Comparison of ENCODE assay signal across 12 cellular contexts in the genomic region with DNA sequence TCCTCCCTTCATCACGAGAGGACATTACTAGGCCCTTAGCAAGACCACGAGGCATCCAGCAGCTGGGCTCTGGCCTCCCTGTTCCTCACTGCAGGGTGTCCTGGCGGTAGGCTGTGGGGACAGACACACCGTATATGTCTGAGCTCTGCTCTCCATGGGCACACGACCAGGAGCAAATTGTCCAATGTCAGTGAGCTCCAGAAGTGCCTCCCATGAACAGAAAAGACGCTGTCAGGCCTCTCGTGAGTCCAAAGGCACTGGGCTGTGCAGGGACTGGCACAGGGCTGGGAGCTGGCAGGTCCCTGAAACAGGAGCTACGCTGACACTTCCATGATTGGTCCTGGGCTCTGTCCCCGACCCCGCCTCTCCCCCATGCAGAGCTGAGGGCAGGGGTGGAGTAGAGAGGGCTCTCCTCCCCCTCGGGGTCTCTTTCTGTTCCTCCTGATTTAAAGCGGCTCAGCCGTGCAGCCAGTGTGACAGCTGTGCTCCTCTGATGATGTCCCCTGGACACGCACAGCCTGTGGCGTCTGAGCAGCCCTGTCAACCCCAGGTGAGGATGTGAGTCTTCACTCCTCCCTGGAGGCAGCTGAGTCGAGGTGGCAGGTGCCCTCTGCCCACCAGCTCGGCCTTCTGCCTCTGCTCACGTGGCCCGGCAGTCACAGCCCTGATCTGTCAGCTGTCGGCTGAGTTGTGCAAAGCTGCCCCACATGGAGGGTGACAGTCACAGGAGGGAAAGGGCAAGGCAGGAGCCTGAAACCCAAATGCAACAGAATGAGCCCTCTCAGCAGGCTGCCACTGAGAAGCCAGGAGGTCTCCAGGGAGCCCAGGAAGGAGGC. TPM values are rescaled to one million over a fixed set of nuclear protein-coding genes. Genes with fewer than 3 reads are reported as not detected.
DNase-seq lines count a peak whose midpoint lies in the region; ATAC-seq, FAIRE-seq and TF ChIP-seq lines count a peak whose summit lies in the region.
"Had no signal": no experiment of that assay in that cellular context is flagged by ENCODE, and none has a peak within 500 bp of the region (broad histone marks: within the 10 kb centered on the region; RNA-seq: fewer than 3 reads in every experiment).

No MANE protein-coding gene starts in this region.

- dilution Hi-C loops in IMR-90 (cut with HindIII; ENCODE audit: low sequenced_read_pairs, unreplicated experiment): no loop called here

- DNase-seq in ELF-1 (ENCODE audit: low read depth, low spot score) (peak; percentile 47), IMR-90 (no peak), astrocyte (ENCODE audit: low read depth) (no peak), neural progenitor cell (ENCODE audit: low spot score) (peak; percentile 51), GM03348 (ENCODE audit: low spot score) (no peak)
- no peak for DNase-seq in NK-92 treated with Interleukin-12 subunit alpha and Interleukin-12 subunit beta, amount 100 ng/mL, for 24 hours (lab: John Stamatoyannopoulos, UW)
- DNase-seq: PC-3 had no signal

- H3K27ac ChIP-seq in IMR-90 (ENCODE audit: insufficient read depth, low read length) (no peak overlapping the region), astrocyte (ENCODE audit: low read depth, low read length) (no peak overlapping the region), neural progenitor cell (no peak overlapping the region)

- H3K9me3 Mint-ChIP-seq in astrocyte (ENCODE audit: unreplicated experiment) (peaks cover 3% of the 10 kb centered on the region), neural progenitor cell (no peaks in the 10 kb centered on the region)
- H3K9me3 Mint-ChIP-seq: CD4-positive, alpha-beta memory T cell; dendritic cell treated with granulocyte-macrophage colony-stimulating factor and Interleukin-4, amounts not matched to agents 40 ng/mL and 50 ng/mL, for 4 days; T-cell had no signal

- 0 out of 2 replicates have a peak overlapping the region, but pooled peaks have one; percentile 23 for H2BK120ac ChIP-seq in IMR-90 (ENCODE audit: low read depth, low read length)

- no peak overlapping the region for H2BK20ac ChIP-seq in IMR-90 (ENCODE audit: low read depth, low read length)

- no peak overlapping the region for H4K91ac ChIP-seq in IMR-90 (ENCODE audit: insufficient read depth, low read depth, low read length)

- ATAC-seq in IMR-90 (ENCODE audit: low read depth): no peak
- ATAC-seq in GM18861 (IDR thresholded peaks at IDR 0.05; ENCODE audit: unreplicated experiment): no peak
- ATAC-seq: mucosa of descending colon, PC-3 had no signal

- H3K79me1 ChIP-seq in IMR-90 (ENCODE audit: low read depth in 1 of 2, low read length in 2 of 2): no peaks in the 10 kb centered on the region

- TF ChIP-seq POLR2A in IMR-90 (IDR thresholded peaks at IDR 0.05; ENCODE audit: low read depth, low read length): no peak

- FAIRE-seq in astrocyte (lab: Jason Lieb, UNC): no peak

- H2AFZ ChIP-seq in IMR-90 (replicated peaks; ENCODE audit: low read length, poor library complexity) (no peak overlapping the region), astrocyte (ENCODE audit: low read depth, low read length) (peak overlapping the region; percentile 34), neural progenitor cell (replicated peaks) (no peak overlapping the region)

- in situ Hi-C loops in IMR-90 (cut with MboI; ENCODE audit: low sequenced_read_pairs): no loop called here

- H3K27me3 ChIP-seq in IMR-90 (ENCODE audit: control insufficient read depth, insufficient read depth, low read length): no peaks in the 10 kb centered on the region; the same call in 1 of the 2 replicates
- no peaks in the 10 kb centered on the region for H3K27me3 ChIP-seq in astrocyte (ENCODE audit: insufficient read depth, low read length)
- no peaks in the 10 kb centered on the region for H3K27me3 ChIP-seq in neural progenitor cell

- H3K56ac ChIP-seq in IMR-90 (ENCODE audit: extremely low read depth, insufficient read depth, low read length): no peak overlapping the region

- BruUV-seq in IMR-90 (replicated peaks; lab: Mats Ljungman, UMichigan): no TSS peak

- H3K36me3 Mint-ChIP-seq in astrocyte (ENCODE audit: low read depth, unreplicated experiment) (no peaks in the 10 kb centered on the region), neural progenitor cell (no peaks in the 10 kb centered on the region)
- H3K36me3 Mint-ChIP-seq: CD4-positive, alpha-beta memory T cell; T-cell had no signal

- H3K4me1 ChIP-seq in IMR-90 (ENCODE audit: control insufficient read depth, insufficient read depth, low read length): no peaks in the 10 kb centered on the region
- no peaks in the 10 kb centered on the region for H3K4me1 ChIP-seq in astrocyte (ENCODE audit: insufficient read depth, low read length)
- H3K4me1 ChIP-seq in neural progenitor cell: peaks cover 11% of the 10 kb centered on the region

- TF ChIP-seq CTCF in IMR-90 (conservative IDR thresholded peaks at IDR 0.05; ENCODE audit: low read depth, low read length) (no peak), astrocyte (IDR thresholded peaks at IDR 0.05; ENCODE audit: insufficient read depth, low read depth, low read length) (no peak), neural progenitor cell (IDR thresholded peaks at IDR 0.05) (no peak)

- H3K27me3 Mint-ChIP-seq in astrocyte (ENCODE audit: low read depth, unreplicated experiment) (peaks cover 37% of the 10 kb centered on the region), neural progenitor cell (ENCODE audit: insufficient read depth, low read depth) (peaks cover 7% of the 10 kb centered on the region)
- H3K27me3 Mint-ChIP-seq: CD4-positive, alpha-beta memory T cell; T-cell had no signal

- H3K9me3 ChIP-seq in IMR-90 (ENCODE audit: control insufficient read depth, insufficient read depth, low read length) (no peaks in the 10 kb centered on the region), astrocyte (ENCODE audit: insufficient read depth, low read depth, low read length) (no peaks in the 10 kb centered on the region), neural progenitor cell (ENCODE audit: low read depth) (no peaks in the 10 kb centered on the region)
- H3K9me3 ChIP-seq: mucosa of descending colon had no signal

- H3K9ac ChIP-seq in IMR-90 (ENCODE audit: low read depth, low read length): no peak overlapping the region
- no peak overlapping the region for H3K9ac ChIP-seq in astrocyte (ENCODE audit: low read length)
- no peak overlapping the region for H3K9ac ChIP-seq in neural progenitor cell

- intact Hi-C loops in IMR-90 (cut with micrococcal nuclease): no loop called here

- H3K14ac ChIP-seq in IMR-90 (replicated peaks; ENCODE audit: low read depth, low read length): no peak overlapping the region

- 0 out of 2 replicates have a peak overlapping the region, but pooled peaks have one; percentile 9 for H2AK5ac ChIP-seq in IMR-90 (ENCODE audit: low read depth, low read length)

- H3K4me3 Mint-ChIP-seq in astrocyte (ENCODE audit: unreplicated experiment) (no peak overlapping the region), neural progenitor cell (no peak overlapping the region)
- H3K4me3 Mint-ChIP-seq: dendritic cell treated with granulocyte-macrophage colony-stimulating factor and Interleukin-4, amounts not matched to agents 40 ng/mL and 50 ng/mL, for 4 days had no signal

- H4K20me1 ChIP-seq in IMR-90 (ENCODE audit: insufficient read depth, low read length) (no peaks in the 10 kb centered on the region), astrocyte (ENCODE audit: insufficient read depth, low read length) (no peaks in the 10 kb centered on the region), neural progenitor cell (ENCODE audit: low read depth) (peaks cover 3% of the 10 kb centered on the region)

- no peaks in the 10 kb centered on the region for H3K36me3 ChIP-seq in IMR-90 (ENCODE audit: control insufficient read depth, insufficient read depth, low read length)
- no peaks in the 10 kb centered on the region for H3K36me3 ChIP-seq in astrocyte (ENCODE audit: insufficient read depth, low read length)
- no peaks in the 10 kb centered on the region for H3K36me3 ChIP-seq in neural progenitor cell

- no peak overlapping the region for H3K18ac ChIP-seq in IMR-90 (ENCODE audit: low read depth, low read length)

- no peaks in the 10 kb centered on the region for H3K4me1 Mint-ChIP-seq in astrocyte (ENCODE audit: low read depth, unreplicated experiment)
- peaks cover 8% of the 10 kb centered on the region for H3K4me1 Mint-ChIP-seq in neural progenitor cell

- H3K4me3 ChIP-seq in IMR-90 (ENCODE audit: insufficient read depth, low read depth, low read length) (no peak overlapping the region), astrocyte (ENCODE audit: insufficient read depth, low read depth, low read length) (no peak overlapping the region), neural progenitor cell (no peak overlapping the region)
- H3K4me3 ChIP-seq: mucosa of descending colon had no signal

- POLR2A ChIA-PET in IMR-90 (lab: Charles Lee; ENCODE audit: unreplicated experiment): no interaction called here

- no peak overlapping the region for H4K5ac ChIP-seq in IMR-90 (ENCODE audit: low read depth, low read length)

- H3F3A ChIP-seq in neural progenitor cell (ENCODE audit: low read depth): no peaks in the 10 kb centered on the region

- no peak for TF ChIP-seq RAD21 in IMR-90 (IDR thresholded peaks at IDR 0.05; ENCODE audit: low read length)

- no peak overlapping the region for H3K4ac ChIP-seq in IMR-90 (ENCODE audit: low read depth, low read length)

- no peak overlapping the region for H4K8ac ChIP-seq in IMR-90 (ENCODE audit: low read depth in 2 of 2, low read length in 2 of 2)

- H3K4me2 ChIP-seq in IMR-90 (ENCODE audit: low read depth, low read length) (no peak overlapping the region), astrocyte (ENCODE audit: low read length) (no peak overlapping the region), neural progenitor cell (no peak overlapping the region)

- H3K9me1 ChIP-seq in IMR-90 (ENCODE audit: insufficient read depth, low read length): peaks cover 5% of the 10 kb centered on the region; the same call in 1 of the 2 replicates

- H3K27ac Mint-ChIP-seq in astrocyte (ENCODE audit: unreplicated experiment) (no peak overlapping the region), neural progenitor cell (no peak overlapping the region)
- H3K27ac Mint-ChIP-seq: dendritic cell treated with granulocyte-macrophage colony-stimulating factor and Interleukin-4, amounts not matched to agents 40 ng/mL and 50 ng/mL, for 4 days had no signal

- CTCF ChIA-PET in IMR-90 (lab: Yijun Ruan, JAX): no interaction called here

- no peak overlapping the region for H2AK9ac ChIP-seq in IMR-90 (replicated peaks; ENCODE audit: low read depth, low read length, poor library complexity)

- H3K79me2 ChIP-seq in astrocyte (ENCODE audit: insufficient read depth, low read length) (no peaks in the 10 kb centered on the region), neural progenitor cell (ENCODE audit: low read depth) (no peaks in the 10 kb centered on the region)

- H2BK15ac ChIP-seq in IMR-90 (ENCODE audit: low read depth, low read length): no peak overlapping the region; the same call in 2 of the 3 replicates

- H2BK5ac ChIP-seq in IMR-90 (ENCODE audit: low read depth, low read length, poor library complexity, severe bottlenecking): no peak overlapping the region

- no peak overlapping the region for H3K23ac ChIP-seq in IMR-90 (ENCODE audit: low read depth, low read length)

- 52% methylated on average over 8 of the region's 20 CpGs; no CpG with 5 or more reads in 1 of the 2 experiments for WGBS in IMR-90 (ENCODE audit: extremely low coverage in 2 of 2, insufficient read length in 1 of 2), 2 experiments

RNA-seq across cellular contexts. Expression of a gene that starts 13.0 kb away (rescaled TPM):
- not detected in 2 replicates for total RNA-seq in IMR-90 (2012; rRNA removed)
- not detected in 2 replicates for polyA plus RNA-seq in IMR-90 (2012; rRNA removed)
- polyA plus RNA-seq in IMR-90 (2012; cell fraction: cytosol; rRNA removed): not detected in 2 replicates
- polyA plus RNA-seq in IMR-90 (2012; cell fraction: nucleus; rRNA removed; ENCODE audit: low replicate concordance): 0.03 TPM in 1 of 2 replicates, not detected in the other
- not detected in 2 replicates for total RNA-seq in astrocyte
- not detected in 2 replicates for total RNA-seq in neural progenitor cell (ENCODE audit: low replicate concordance)
- total RNA-seq: CD4-positive, alpha-beta memory T cell; mucosa of descending colon; PC-3 had no signal
- polyA plus RNA-seq: CD4-positive, alpha-beta memory T cell had no signal

Comparison
In these comparisons a context has a peak if more than half of its experiments do, and no peak if none do; other contexts are left out.
1. DNase-seq: peak in ELF-1 (single experiment) and neural progenitor cell (single experiment); none in IMR-90 (single experiment), astrocyte (single experiment), GM03348 (single experiment) and NK-92 treated with Interleukin-12 subunit alpha and Interleukin-12 subunit beta, amount 100 ng/mL, for 24 hours (single experiment).